32 cellular contexts compared by ENCODE assay signal in the genomic region with DNA sequence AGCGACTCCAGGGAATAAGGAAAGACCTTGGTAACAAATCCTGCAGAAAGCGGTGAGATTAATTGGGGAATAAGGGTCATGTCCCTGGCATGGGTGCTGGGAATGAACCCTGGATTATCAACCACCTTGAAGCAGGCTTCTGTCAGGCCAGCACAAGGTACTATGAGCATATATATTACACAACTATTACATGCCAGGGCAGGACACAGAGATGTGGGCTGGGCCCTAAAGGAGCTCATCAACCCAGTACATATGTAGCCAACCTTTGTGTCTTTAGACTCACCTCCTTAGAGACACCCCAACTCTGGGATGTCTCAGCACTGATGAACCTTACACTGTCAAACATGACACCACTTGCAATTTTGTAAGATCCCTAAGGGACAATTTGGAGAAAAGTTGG. TPM values are rescaled to one million over a fixed set of nuclear protein-coding genes. Genes with fewer than 3 reads are reported as not detected.
A peak's percentile ranks its signal among the peaks of the same experiment; 100 is the strongest.
DNase-seq lines count a peak whose midpoint lies in the region; ATAC-seq and TF ChIP-seq lines count a peak whose summit lies in the region.
"Had no signal": no experiment of that assay in that cellular context is flagged by ENCODE, and none has a peak within 500 bp of the region (broad histone marks: within the 10 kb centered on the region; RNA-seq: fewer than 3 reads in every experiment).

No MANE protein-coding gene starts in this region.

- no TSS peak for BruUV-seq in MCF 10A (replicated peaks; lab: Mats Ljungman, UMichigan)

- H3K27ac Mint-ChIP-seq in MCF 10A (ENCODE audit: low read depth, unreplicated experiment): no peak overlapping the region
- no peak overlapping the region for H3K27ac Mint-ChIP-seq in endodermal cell
- H3K27ac Mint-ChIP-seq: activated CD8-positive, alpha-beta T cell treated with anti-CD3 and anti-CD28 coated beads for 36 hours; activated naive CD8-positive, alpha-beta T cell treated with anti-CD3 and anti-CD28 coated beads, Interleukin-2, amount 10 ng/mL, durations not matched to agents 7 days and 5 days; CD4-positive, CD25-positive, alpha-beta regulatory T cell; T-cell had no signal

- no peak for ATAC-seq in right lobe of liver
- no peak for ATAC-seq in GM19455 (IDR thresholded peaks at IDR 0.05; ENCODE audit: unreplicated experiment)
- ATAC-seq: activated CD8-positive, alpha-beta T cell treated with anti-CD3 and anti-CD28 coated beads for 36 hours; GM23338; T-cell had no signal

- H3K27ac ChIP-seq in breast epithelium (no peak overlapping the region), endodermal cell (ENCODE audit: low read depth, low read length) (no peak overlapping the region), right lobe of liver (peak overlapping the region in 1 of 3 donors; percentile 32)
- H3K27ac ChIP-seq: ascending aorta, Peyer's patch, prostate gland, thoracic aorta, uterus had no signal

- H3K36me3 Mint-ChIP-seq in MCF 10A (ENCODE audit: insufficient read depth, unreplicated experiment): peaks cover 14% of the 10 kb centered on the region
- H3K36me3 Mint-ChIP-seq in endodermal cell (ENCODE audit: low read depth): peaks cover 9% of the 10 kb centered on the region

- 95% methylated on average over 2 of the region's 2 CpGs; no CpG with 5 or more reads in 1 of the 2 experiments for WGBS in endodermal cell (ENCODE audit: insufficient coverage in 1 of 2, insufficient read length in 1 of 2), 2 experiments
- 50% methylated on average over 2 of the region's 2 CpGs for WGBS in right lobe of liver (ENCODE audit: insufficient coverage, low coverage, low lambda C conversion rate, missing lambda C conversion rate)

- H3K9me3 ChIP-seq in breast epithelium: no peaks in the 10 kb centered on the region
- H3K9me3 ChIP-seq in endodermal cell (ENCODE audit: control insufficient read depth, low read length): no peaks in the 10 kb centered on the region
- H3K9me3 ChIP-seq in right lobe of liver: no peaks in the 10 kb centered on the region
- H3K9me3 ChIP-seq: ascending aorta, Peyer's patch, prostate gland, thoracic aorta, uterus had no signal

- H3K9me3 Mint-ChIP-seq in MCF 10A (ENCODE audit: unreplicated experiment) (no peaks in the 10 kb centered on the region), endodermal cell (no peaks in the 10 kb centered on the region)
- H3K9me3 Mint-ChIP-seq: activated CD8-positive, alpha-beta T cell treated with anti-CD3 and anti-CD28 coated beads for 36 hours; activated naive CD8-positive, alpha-beta T cell treated with anti-CD3 and anti-CD28 coated beads, Interleukin-2, amount 10 ng/mL, durations not matched to agents 7 days and 5 days; CD4-positive, CD25-positive, alpha-beta regulatory T cell; central memory CD8-positive, alpha-beta T cell; GM23338; T-cell had no signal

- CTCF ChIA-PET in MCF 10A (lab: Yijun Ruan, JAX): interaction anchor here (0.5 to 0.6 kb wide), 2 partner anchors 13 to 92 kb away, joined by 4 to 6 read pairs; no protein-coding TSS in a partner anchor

- H3K9ac ChIP-seq in endodermal cell (ENCODE audit: extremely low read depth, low read length, poor library complexity, severe bottlenecking): no peak overlapping the region

- POLR2A ChIA-PET in MCF 10A (lab: Yijun Ruan, JAX): interaction anchor here (1.0 kb wide), 1 partner anchor 44 kb away, joined by 3 read pairs; no protein-coding TSS in a partner anchor

- no peak for TF ChIP-seq CTCF in MCF 10A (IDR thresholded peaks at IDR 0.05; ENCODE audit: unreplicated experiment)
- TF ChIP-seq CTCF in breast epithelium (IDR thresholded peaks at IDR 0.05): no peak
- no peak for TF ChIP-seq CTCF in endodermal cell (conservative IDR thresholded peaks at IDR 0.05)
- no peak for TF ChIP-seq CTCF in right lobe of liver (IDR thresholded peaks at IDR 0.05)

- no peak overlapping the region for H3K4me3 Mint-ChIP-seq in MCF 10A (ENCODE audit: unreplicated experiment)
- no peak overlapping the region for H3K4me3 Mint-ChIP-seq in endodermal cell
- H3K4me3 Mint-ChIP-seq: activated CD8-positive, alpha-beta T cell treated with anti-CD3 and anti-CD28 coated beads for 36 hours; central memory CD8-positive, alpha-beta T cell had no signal

- intact Hi-C loops in MCF 10A (cut with micrococcal nuclease): no loop called here
- intact Hi-C loops in breast epithelium (cut with DNase I; ENCODE audit: low total_unique reads): no loop called here
- intact Hi-C loops in right lobe of liver (cut with DNase I): no loop called here

- H3K27me3 ChIP-seq in breast epithelium: no peaks in the 10 kb centered on the region
- no peaks in the 10 kb centered on the region for H3K27me3 ChIP-seq in endodermal cell (ENCODE audit: control insufficient read depth, insufficient read depth, low read length, poor library complexity, severe bottlenecking)
- no peaks in the 10 kb centered on the region for H3K27me3 ChIP-seq in right lobe of liver
- H3K27me3 ChIP-seq: ascending aorta, Peyer's patch, uterus had no signal

- H3K27me3 Mint-ChIP-seq in MCF 10A (ENCODE audit: insufficient read depth, unreplicated experiment): no peaks in the 10 kb centered on the region
- no peaks in the 10 kb centered on the region for H3K27me3 Mint-ChIP-seq in endodermal cell (ENCODE audit: insufficient read depth)
- H3K27me3 Mint-ChIP-seq: activated CD8-positive, alpha-beta T cell treated with anti-CD3 and anti-CD28 coated beads for 36 hours; activated naive CD8-positive, alpha-beta T cell treated with anti-CD3 and anti-CD28 coated beads, Interleukin-2, amount 10 ng/mL, durations not matched to agents 7 days and 5 days; CD4-positive, CD25-positive, alpha-beta regulatory T cell; central memory CD8-positive, alpha-beta T cell; T-cell had no signal

- H3K4me1 ChIP-seq in breast epithelium: peaks cover 0 to 9% of the 10 kb centered on the region in 2 donors
- peaks cover 3% of the 10 kb centered on the region for H3K4me1 ChIP-seq in endodermal cell (ENCODE audit: control insufficient read depth, insufficient read depth, low read length)
- peaks cover 0 to 52% (median 24%) of the 10 kb centered on the region in 4 donors for H3K4me1 ChIP-seq in right lobe of liver

- DNase-seq in MCF 10A (ENCODE audit: unreplicated experiment) (peak; percentile 47), breast epithelium (ENCODE audit: low spot score in 2 of 2) (no peak), endodermal cell (peak; percentile 24), right lobe of liver (no peak), activated T-cell treated with anti-CD3 and anti-CD28 coated beads for 4 hours (no peak), DMS153 treated with DMSO at 0.1 percent for 48 hours (lab: John Stamatoyannopoulos, UW; ENCODE audit: unreplicated experiment) (no peak)
- DNase-seq in activated CD8-positive, alpha-beta memory T cell treated with anti-CD3 and anti-CD28 coated beads, Interleukin-2, amount 50 U/mL, for 4 hours: no peak
- DNase-seq: 8988T; activated CD4-positive, CD25-positive, alpha-beta regulatory T cell treated with anti-CD3 and anti-CD28 coated beads, Interleukin-2, amount 50 U/mL, for 72 hours; activated CD8-positive, alpha-beta T cell treated with anti-CD3 and anti-CD28 coated beads for 36 hours; activated effector memory CD4-positive, alpha-beta T cell treated with anti-CD3 and anti-CD28 coated beads, Interleukin-2, amount 50 U/mL, for 16 hours; activated naive CD8-positive, alpha-beta T cell treated with anti-CD3 and anti-CD28 coated beads, Interleukin-2, amount 10 ng/mL, durations not matched to agents 7 days and 5 days; CD4-positive, CD25-positive, alpha-beta regulatory T cell; dermis blood vessel endothelial cell; glutamatergic neuron; IMR-90; kidney glomerular epithelial cell; NCI-H1105 treated with DMSO at 0.1 percent for 48 hours; NCI-H2029; NCI-H2227 treated with DMSO at 0.1 percent for 48 hours; NCI-H69; Peyer's patch; stimulated activated naive CD4-positive, alpha-beta T cell treated with Interleukin-2 at 50 U/mL for 16 hours; T-cell; uterus had no signal

- H3K4me3 ChIP-seq in breast epithelium (no peak overlapping the region), endodermal cell (ENCODE audit: low read length) (no peak overlapping the region), right lobe of liver (peak overlapping the region in 2 of 3 donors; percentile 90 to 99)
- H3K4me3 ChIP-seq: ascending aorta, GM23338, lung, prostate gland, thoracic aorta, uterus had no signal

- H3K4me1 Mint-ChIP-seq in MCF 10A (ENCODE audit: insufficient read depth, unreplicated experiment) (peaks cover 48% of the 10 kb centered on the region), endodermal cell (peaks cover 41% of the 10 kb centered on the region)

- TF ChIP-seq POLR2A in breast epithelium (IDR thresholded peaks at IDR 0.05): no peak
- TF ChIP-seq POLR2A in right lobe of liver (IDR thresholded peaks at IDR 0.05): no peak

- H3K36me3 ChIP-seq in breast epithelium: no peaks in the 10 kb centered on the region
- H3K36me3 ChIP-seq in endodermal cell (ENCODE audit: control insufficient read depth, insufficient read depth, low read length): no peaks in the 10 kb centered on the region
- peaks cover 0 to 7% (median 0%) of the 10 kb centered on the region in 4 donors for H3K36me3 ChIP-seq in right lobe of liver
- H3K36me3 ChIP-seq: ascending aorta, Peyer's patch, prostate gland, thoracic aorta, uterus had no signal

RNA-seq across cellular contexts. Expression of a gene that starts 3.4 kb away (rescaled TPM):
- total RNA-seq in MCF 10A (2022): 6.0 and 8.0 TPM in 2 replicates
- total RNA-seq in breast epithelium: 10 to 100 TPM in 2 of 3 donors, 1 to 10 TPM in 1; 6.7 to 19.6 (median 12.8) TPM
- total RNA-seq in endodermal cell: 10 to 100 TPM; 30.7 to 32.8 TPM
- 10.0 TPM for polyA plus RNA-seq in endodermal cell (2013, experiment 1 of 2)
- 13.1 TPM for polyA plus RNA-seq in endodermal cell (2013, experiment 2 of 2)
- total RNA-seq in right lobe of liver: 10 to 100 TPM; 33.1 to 73.4 (median 56.6) TPM

RNA-seq across cellular contexts. Expression of a gene that starts 44.6 kb away (rescaled TPM):
- total RNA-seq in MCF 10A (2022): 35.6 and 36.9 TPM in 2 replicates
- total RNA-seq in breast epithelium: 10 to 100 TPM; 20.6 to 27.4 (median 26.5) TPM
- total RNA-seq in endodermal cell: 10 to 100 TPM; 12.1 to 17.3 TPM
- 6.5 TPM for polyA plus RNA-seq in endodermal cell (2013, experiment 1 of 2)
- 5.5 TPM for polyA plus RNA-seq in endodermal cell (2013, experiment 2 of 2)
- 10 to 100 TPM in 3 of 6 experiments, 1 to 10 TPM in 3; 4.5 to 12.7 (median 9.0) TPM for total RNA-seq in right lobe of liver

Comparison
In these comparisons a context has a peak if more than half of its experiments do, and no peak if none do; other contexts are left out.
1. DNase-seq: peak in MCF 10A (single experiment) and endodermal cell (single experiment); none in breast epithelium (0 of 2), right lobe of liver (0 of 3), activated T-cell treated with anti-CD3 and anti-CD28 coated beads for 4 hours (single experiment), activated CD8-positive, alpha-beta memory T cell treated with anti-CD3 and anti-CD28 coated beads, Interleukin-2, amount 50 U/mL, for 4 hours (single experiment) and DMS153 treated with DMSO at 0.1 percent for 48 hours (single experiment).
2. H3K4me3 ChIP-seq: peak in right lobe of liver (2 of 3); none in breast epithelium (0 of 3) and endodermal cell (single experiment).